16 cellular contexts compared by ENCODE assay signal in genomic region chr7:74007260-74007567, GRCh38. TPM values are rescaled to one million over a fixed set of nuclear protein-coding genes. Genes with fewer than 3 reads are reported as not detected.
DNase-seq lines count a peak whose midpoint lies in the region; ATAC-seq and TF ChIP-seq lines count a peak whose summit lies in the region.
"Had no signal": no experiment of that assay in that cellular context is flagged by ENCODE, and none has a peak within 500 bp of the region (broad histone marks: within the 10 kb centered on the region; RNA-seq: fewer than 3 reads in every experiment).

No MANE protein-coding gene starts in this region.

- DNase-seq in WTC11 (ENCODE audit: low spot score) = no peak
- no peak for DNase-seq in glutamatergic neuron
- no peak for DNase-seq in AG20443 (ENCODE audit: low spot score)
- DNase-seq in NCI-H526 (lab: John Stamatoyannopoulos, UW) = no peak
- DNase-seq in NCI-H1436 treated with DMSO at 0.1 percent for 48 hours (lab: John Stamatoyannopoulos, UW) = no peak
- DNase-seq: ACHN; CD8-positive, alpha-beta T cell; GOT3; IMR-90; NCI-H1105; NCI-H2029 treated with DMSO at 0.1 percent for 48 hours; NCI-H526 treated with DMSO at 0.1 percent for 48 hours had no signal

- H3K36me3 ChIP-seq in stomach smooth muscle (ENCODE audit: control insufficient read depth in 2 of 2, insufficient read depth in 2 of 2, low read length in 2 of 2) = no peaks in the 10 kb centered on the region

- H3K9me3 ChIP-seq in stomach smooth muscle (ENCODE audit: control insufficient read depth in 2 of 2, low read length in 2 of 2) = no peaks in the 10 kb centered on the region

- no peak for ATAC-seq in WTC11
- ATAC-seq: CD8-positive, alpha-beta T cell; HCT116; SK-N-SH treated with all-trans-retinoic acid at 6 μM for 48 hours had no signal

- H3K27ac ChIP-seq in stomach smooth muscle (ENCODE audit: low read length) = peak overlapping the region; percentile 46

- H3K27ac Mint-ChIP-seq in WTC11 (no peak overlapping the region), brain (peak overlapping the region in 3 of 5 experiments; percentile 40 to 53 (median 51)), glutamatergic neuron (ENCODE audit: unreplicated experiment) (peak overlapping the region; percentile 55)
- H3K27ac Mint-ChIP-seq: CD8-positive, alpha-beta T cell had no signal

- H3K9me3 Mint-ChIP-seq in WTC11 (no peaks in the 10 kb centered on the region), brain (no peaks in the 10 kb centered on the region), glutamatergic neuron (ENCODE audit: unreplicated experiment) (peaks cover 6% of the 10 kb centered on the region)
- H3K9me3 Mint-ChIP-seq: CD8-positive, alpha-beta T cell had no signal

- no peaks in the 10 kb centered on the region for H3K27me3 ChIP-seq in stomach smooth muscle (ENCODE audit: control insufficient read depth in 1 of 2, insufficient read depth in 2 of 2, low read length in 2 of 2)

- H3K4me1 ChIP-seq in stomach smooth muscle (ENCODE audit: control insufficient read depth, insufficient read depth, low read length) = peaks cover 22% of the 10 kb centered on the region

- H3K27me3 Mint-ChIP-seq in WTC11 (ENCODE audit: low read depth) (no peaks in the 10 kb centered on the region), brain (no peaks in the 10 kb centered on the region), glutamatergic neuron (ENCODE audit: unreplicated experiment) (peaks cover 17% of the 10 kb centered on the region)

- H3K4me1 Mint-ChIP-seq in WTC11 (peaks cover 2% of the 10 kb centered on the region; the same call in 1 of the 2 replicates), brain (peaks cover 40% of the 10 kb centered on the region), glutamatergic neuron (ENCODE audit: low read depth, unreplicated experiment) (peaks cover 13% of the 10 kb centered on the region)

- no peak overlapping the region for H3K9ac ChIP-seq in stomach smooth muscle (ENCODE audit: low read length in 2 of 2)

- no peak for TF ChIP-seq CTCF in WTC11 (IDR thresholded peaks at IDR 0.05)
- no peak for TF ChIP-seq CTCF in brain (conservative IDR thresholded peaks at IDR 0.05)
- no peak for TF ChIP-seq CTCF in glutamatergic neuron (IDR thresholded peaks at IDR 0.05; ENCODE audit: partially characterized antibody, unreplicated experiment)

- H3K36me3 Mint-ChIP-seq in WTC11 = no peaks in the 10 kb centered on the region
- H3K36me3 Mint-ChIP-seq in brain = no peaks in the 10 kb centered on the region
- H3K36me3 Mint-ChIP-seq in glutamatergic neuron (ENCODE audit: unreplicated experiment) = no peaks in the 10 kb centered on the region
- H3K36me3 Mint-ChIP-seq: CD8-positive, alpha-beta T cell had no signal

- CTCF ChIA-PET in WTC11 (lab: Charles Lee) = interaction anchor here (1.7 to 2.2 kb wide), 2 partner anchors 20 to 400 kb away, joined by 3 to 23 read pairs; no protein-coding TSS in a partner anchor

- POLR2A ChIA-PET in WTC11 (lab: Charles Lee) = no interaction called here

- no peak overlapping the region for H3K4me3 ChIP-seq in stomach smooth muscle (ENCODE audit: low read length in 2 of 2)

- H3K4me3 Mint-ChIP-seq in WTC11 = no peak overlapping the region
- no peak overlapping the region for H3K4me3 Mint-ChIP-seq in brain
- no peak overlapping the region for H3K4me3 Mint-ChIP-seq in glutamatergic neuron (ENCODE audit: unreplicated experiment)
- H3K4me3 Mint-ChIP-seq: CD8-positive, alpha-beta T cell had no signal

TF ChIP-seq in WTC11, 78 proteins besides CTCF, POLR2A, EP300 and RAD21:
- peak; percentile 48; the same call in 1 of the 2 replicates for TF ChIP-seq GTF2I (CRISPR knock-in tag; conservative IDR thresholded peaks at IDR 0.05)
- TF ChIP-seq MXD4 (CRISPR knock-in tag; IDR thresholded peaks at IDR 0.05; ENCODE audit: borderline replicate concordance) = no peak

RNA-seq across cellular contexts. Expression of gene ELN, which starts 20.8 kb away (rescaled TPM):
- total RNA-seq in WTC11 (2021) = 3.3 to 5.4 TPM (median 3.9 TPM) in 3 replicates
- polyA plus RNA-seq in brain (ENCODE audit: insufficient read depth, low read depth, low replicate concordance) = 61.1 TPM
- 3.7 TPM for total RNA-seq in glutamatergic neuron (ENCODE audit: unreplicated experiment)
- total RNA-seq: CD8-positive, alpha-beta T cell had no signal
